In genomic region chr10:17923728-17924127, GRCh38 we compare ENCODE assay signal across 13 cellular contexts. TPM values are rescaled to one million over a fixed set of nuclear protein-coding genes. Genes with fewer than 3 reads are reported as not detected.
DNase-seq lines count a peak whose midpoint lies in the region; ATAC-seq, FAIRE-seq and TF ChIP-seq lines count a peak whose summit lies in the region.
"Had no signal": no experiment of that assay in that cellular context is flagged by ENCODE, and none has a peak within 500 bp of the region (broad histone marks: within the 10 kb centered on the region; RNA-seq: fewer than 3 reads in every experiment).

No MANE protein-coding gene starts in this region.

- TF ChIP-seq CTCF in HFF-Myc (IDR thresholded peaks at IDR 0.05; ENCODE audit: low read depth, low read length, missing control alignments) = no peak
- TF ChIP-seq CTCF in astrocyte (IDR thresholded peaks at IDR 0.05; ENCODE audit: insufficient read depth, low read depth, low read length) = no peak
- no peak for TF ChIP-seq CTCF in tibial artery (IDR thresholded peaks at IDR 0.05)
- no peak for TF ChIP-seq CTCF in MM.1S (IDR thresholded peaks at IDR 0.05; ENCODE audit: low read length)

- H3K4me3 Mint-ChIP-seq in astrocyte (ENCODE audit: unreplicated experiment) = no peak overlapping the region
- H3K4me3 Mint-ChIP-seq in stimulated activated effector memory CD8-positive, alpha-beta T cell treated with anti-CD3 and anti-CD28 coated beads, Interleukin-12 subunit alpha, Interleukin-12 subunit beta, amount 100 ng/mL, for 72 hours = no peak overlapping the region
- H3K4me3 Mint-ChIP-seq: activated CD8-positive, alpha-beta memory T cell treated with anti-CD3 and anti-CD28 coated beads, Interleukin-2, amount 10 ng/mL, durations not matched to agents 7 days and 5 days; H9 had no signal

- DNase-seq in HFF-Myc (ENCODE audit: extremely low read depth, low read depth) = peak; percentile 24
- DNase-seq in astrocyte (ENCODE audit: low read depth) = peak; percentile 94
- DNase-seq in hippocampal formation (lab: John Stamatoyannopoulos, UW) = peak; percentile 17 to 31
- DNase-seq in tibial artery = peak; percentile 44 to 83
- DNase-seq in mesendoderm = no peak
- DNase-seq in NOMO-1 treated with DMSO at 0.1 percent for 48 hours (lab: John Stamatoyannopoulos, UW; ENCODE audit: unreplicated experiment) = no peak
- no peak for DNase-seq in MM.1S
- DNase-seq in stimulated activated effector memory CD8-positive, alpha-beta T cell treated with anti-CD3 and anti-CD28 coated beads, Interleukin-12 subunit alpha, Interleukin-12 subunit beta, amount 100 ng/mL, for 72 hours (ENCODE audit: low spot score in 2 of 2) = no peak
- DNase-seq: activated CD8-positive, alpha-beta memory T cell treated with anti-CD3 and anti-CD28 coated beads, Interleukin-2, amount 10 ng/mL, durations not matched to agents 7 days and 5 days; H9; stimulated activated CD4-positive, alpha-beta T cell treated with anti-CD3 and anti-CD28 coated beads, Interleukin-4, amount 100 ng/mL, for 1 hour had no signal

- H3K27ac Mint-ChIP-seq in astrocyte (ENCODE audit: unreplicated experiment) = peak overlapping the region; percentile 89
- H3K27ac Mint-ChIP-seq in stimulated activated effector memory CD8-positive, alpha-beta T cell treated with anti-CD3 and anti-CD28 coated beads, Interleukin-12 subunit alpha, Interleukin-12 subunit beta, amount 100 ng/mL, for 72 hours = no peak overlapping the region
- H3K27ac Mint-ChIP-seq: activated CD8-positive, alpha-beta memory T cell treated with anti-CD3 and anti-CD28 coated beads, Interleukin-2, amount 10 ng/mL, durations not matched to agents 7 days and 5 days; H9 had no signal

- no peaks in the 10 kb centered on the region for H3F3A ChIP-seq in MM.1S (ENCODE audit: insufficient read depth, low read length)

- peak; percentile 84 for FAIRE-seq in astrocyte (lab: Jason Lieb, UNC)
- FAIRE-seq: colon, GM12891 had no signal

- ATAC-seq in stimulated activated effector memory CD8-positive, alpha-beta T cell treated with anti-CD3 and anti-CD28 coated beads, Interleukin-12 subunit alpha, Interleukin-12 subunit beta, amount 100 ng/mL, for 72 hours = no peak
- ATAC-seq: activated CD8-positive, alpha-beta memory T cell treated with anti-CD3 and anti-CD28 coated beads, Interleukin-2, amount 10 ng/mL, durations not matched to agents 7 days and 5 days had no signal

- no peaks in the 10 kb centered on the region for H3K79me1 ChIP-seq in mesendoderm (ENCODE audit: low read length)

- H3K9ac ChIP-seq in astrocyte (ENCODE audit: low read length) = peak overlapping the region; percentile 53
- no peak overlapping the region for H3K9ac ChIP-seq in mesendoderm (ENCODE audit: low read length)
- no peak overlapping the region for H3K9ac ChIP-seq in MM.1S (ENCODE audit: low read length)

- H3K27ac ChIP-seq in astrocyte (ENCODE audit: low read depth, low read length) = peak overlapping the region; percentile 84
- peak overlapping the region; percentile 67 to 80 for H3K27ac ChIP-seq in tibial artery
- no peak overlapping the region for H3K27ac ChIP-seq in mesendoderm (ENCODE audit: low read depth, low read length)
- no peak overlapping the region for H3K27ac ChIP-seq in MM.1S (ENCODE audit: low read length)

- no peak overlapping the region for H4K5ac ChIP-seq in mesendoderm (ENCODE audit: low read length)

- H3K9me3 Mint-ChIP-seq in astrocyte (ENCODE audit: unreplicated experiment) = peaks cover 10% of the 10 kb centered on the region
- no peaks in the 10 kb centered on the region for H3K9me3 Mint-ChIP-seq in stimulated activated effector memory CD8-positive, alpha-beta T cell treated with anti-CD3 and anti-CD28 coated beads, Interleukin-12 subunit alpha, Interleukin-12 subunit beta, amount 100 ng/mL, for 72 hours
- H3K9me3 Mint-ChIP-seq: H9 had no signal

- no peak overlapping the region for H3K23ac ChIP-seq in mesendoderm (ENCODE audit: low read length)

- no peak overlapping the region for H2BK5ac ChIP-seq in mesendoderm (ENCODE audit: low read length)

- H2BK120ac ChIP-seq in mesendoderm (ENCODE audit: low read depth, low read length) = no peak overlapping the region

- H3K9me3 ChIP-seq in astrocyte (ENCODE audit: insufficient read depth, low read depth, low read length) (no peaks in the 10 kb centered on the region), tibial artery (no peaks in the 10 kb centered on the region), MM.1S (replicated peaks; ENCODE audit: insufficient read depth, low read length) (no peaks in the 10 kb centered on the region)

- H3K9me2 ChIP-seq in MM.1S (replicated peaks; ENCODE audit: insufficient read depth, low read length) = no peaks in the 10 kb centered on the region

- H4K20me1 ChIP-seq in astrocyte (ENCODE audit: insufficient read depth, low read length) (no peaks in the 10 kb centered on the region), MM.1S (ENCODE audit: insufficient read depth, low read length) (no peaks in the 10 kb centered on the region)

- no peak overlapping the region for H3K4ac ChIP-seq in mesendoderm (ENCODE audit: low read depth, low read length)

- H3K36me3 Mint-ChIP-seq in astrocyte (ENCODE audit: low read depth, unreplicated experiment) = no peaks in the 10 kb centered on the region
- H3K36me3 Mint-ChIP-seq in stimulated activated effector memory CD8-positive, alpha-beta T cell treated with anti-CD3 and anti-CD28 coated beads, Interleukin-12 subunit alpha, Interleukin-12 subunit beta, amount 100 ng/mL, for 72 hours = no peaks in the 10 kb centered on the region
- H3K36me3 Mint-ChIP-seq: activated CD8-positive, alpha-beta memory T cell treated with anti-CD3 and anti-CD28 coated beads, Interleukin-2, amount 10 ng/mL, durations not matched to agents 7 days and 5 days had no signal

- peaks cover 4% of the 10 kb centered on the region for H3K4me1 Mint-ChIP-seq in astrocyte (ENCODE audit: low read depth, unreplicated experiment)
- no peaks in the 10 kb centered on the region for H3K4me1 Mint-ChIP-seq in stimulated activated effector memory CD8-positive, alpha-beta T cell treated with anti-CD3 and anti-CD28 coated beads, Interleukin-12 subunit alpha, Interleukin-12 subunit beta, amount 100 ng/mL, for 72 hours
- H3K4me1 Mint-ChIP-seq: activated CD8-positive, alpha-beta memory T cell treated with anti-CD3 and anti-CD28 coated beads, Interleukin-2, amount 10 ng/mL, durations not matched to agents 7 days and 5 days had no signal

- peaks cover 13% of the 10 kb centered on the region for H3K4me1 ChIP-seq in astrocyte (ENCODE audit: insufficient read depth, low read length)
- H3K4me1 ChIP-seq in tibial artery = peaks cover 0 to 21% (median 4%) of the 10 kb centered on the region in 4 donors
- H3K4me1 ChIP-seq in mesendoderm (ENCODE audit: control insufficient read depth, low read depth, low read length) = no peaks in the 10 kb centered on the region
- no peaks in the 10 kb centered on the region for H3K4me1 ChIP-seq in MM.1S (ENCODE audit: low read length)

- H2BK15ac ChIP-seq in mesendoderm (replicated peaks; ENCODE audit: low read depth) = no peak overlapping the region

- H2AK5ac ChIP-seq in mesendoderm (ENCODE audit: low read length) = no peak overlapping the region

- no peaks in the 10 kb centered on the region for H3K27me3 Mint-ChIP-seq in astrocyte (ENCODE audit: low read depth, unreplicated experiment)
- H3K27me3 Mint-ChIP-seq: activated CD8-positive, alpha-beta memory T cell treated with anti-CD3 and anti-CD28 coated beads, Interleukin-2, amount 10 ng/mL, durations not matched to agents 7 days and 5 days had no signal

- no peak overlapping the region for H3K18ac ChIP-seq in mesendoderm (ENCODE audit: low read length)

- H3K56ac ChIP-seq in mesendoderm (ENCODE audit: low read length) = no peak overlapping the region

- intact Hi-C loops in tibial artery (cut with DNase I; ENCODE audit: low total_unique reads) = loop anchor here (10.0 kb wide), 1 partner anchor 191 kb away; no protein-coding TSS in a partner anchor

- H3K79me2 ChIP-seq in astrocyte (ENCODE audit: insufficient read depth, low read length) (no peaks in the 10 kb centered on the region), mesendoderm (ENCODE audit: control insufficient read depth, insufficient read depth, low read length) (no peaks in the 10 kb centered on the region), MM.1S (ENCODE audit: low read length) (no peaks in the 10 kb centered on the region)

- no CpG with 5 or more reads among the region's 4 CpGs for WGBS in mesendoderm (ENCODE audit: extremely low coverage, insufficient coverage, low lambda C conversion rate)

- H3K4me3 ChIP-seq in HFF-Myc (replicated peaks; ENCODE audit: low read depth, low read length) = no peak overlapping the region
- no peak overlapping the region for H3K4me3 ChIP-seq in astrocyte (ENCODE audit: insufficient read depth, low read depth, low read length)
- no peak overlapping the region for H3K4me3 ChIP-seq in tibial artery
- no peak overlapping the region for H3K4me3 ChIP-seq in mesendoderm (ENCODE audit: low read length)
- H3K4me3 ChIP-seq in MM.1S (ENCODE audit: low read length) = no peak overlapping the region

- no peak overlapping the region for H4K8ac ChIP-seq in mesendoderm (ENCODE audit: low read depth, low read length)

- no peaks in the 10 kb centered on the region for H3K36me3 ChIP-seq in astrocyte (ENCODE audit: insufficient read depth, low read length)
- no peaks in the 10 kb centered on the region for H3K36me3 ChIP-seq in tibial artery
- H3K36me3 ChIP-seq in mesendoderm (ENCODE audit: control insufficient read depth, insufficient read depth, low read length) = no peaks in the 10 kb centered on the region
- no peaks in the 10 kb centered on the region for H3K36me3 ChIP-seq in MM.1S (replicated peaks; ENCODE audit: insufficient read depth, low read length)

- no peaks in the 10 kb centered on the region for H3K27me3 ChIP-seq in astrocyte (ENCODE audit: insufficient read depth, low read length)
- no peaks in the 10 kb centered on the region for H3K27me3 ChIP-seq in tibial artery
- H3K27me3 ChIP-seq in mesendoderm (ENCODE audit: insufficient read depth, low read length, poor library complexity) = no peaks in the 10 kb centered on the region
- H3K27me3 ChIP-seq in MM.1S (replicated peaks; ENCODE audit: insufficient read depth, low read length) = no peaks in the 10 kb centered on the region

- H3K4me2 ChIP-seq in astrocyte (ENCODE audit: low read length) (peak overlapping the region; percentile 67), mesendoderm (ENCODE audit: low read length) (no peak overlapping the region), MM.1S (ENCODE audit: low read depth, low read length) (no peak overlapping the region)

- H2AFZ ChIP-seq in astrocyte (ENCODE audit: low read depth, low read length) (peak overlapping the region; percentile 76), MM.1S (ENCODE audit: low read length) (no peak overlapping the region)

RNA-seq across cellular contexts. Expression of gene SLC39A12, which starts 28.0 kb away (rescaled TPM):
- total RNA-seq in astrocyte = not detected in 2 replicates
- polyA plus RNA-seq in mesendoderm (2013, experiment 1 of 2) = not detected
- not detected for polyA plus RNA-seq in mesendoderm (2013, experiment 2 of 2)
- total RNA-seq: activated CD8-positive, alpha-beta memory T cell treated with anti-CD3 and anti-CD28 coated beads, Interleukin-2, amount 10 ng/mL, durations not matched to agents 7 days and 5 days; H9 had no signal

Comparison
In these comparisons a context has a peak if more than half of its experiments do, and no peak if none do; other contexts are left out.
1. DNase-seq: peak in HFF-Myc (single experiment), astrocyte (single experiment), hippocampal formation (2 of 2) and tibial artery (2 of 2); none in mesendoderm (single experiment), NOMO-1 treated with DMSO at 0.1 percent for 48 hours (single experiment), MM.1S (single experiment) and stimulated activated effector memory CD8-positive, alpha-beta T cell treated with anti-CD3 and anti-CD28 coated beads, Interleukin-12 subunit alpha, Interleukin-12 subunit beta, amount 100 ng/mL, for 72 hours (0 of 2).
2. H3K27ac ChIP-seq: peak in astrocyte (single experiment) and tibial artery (2 of 2); none in mesendoderm (single experiment) and MM.1S (single experiment).